22 cellular contexts compared by ENCODE assay signal in the genomic region with DNA sequence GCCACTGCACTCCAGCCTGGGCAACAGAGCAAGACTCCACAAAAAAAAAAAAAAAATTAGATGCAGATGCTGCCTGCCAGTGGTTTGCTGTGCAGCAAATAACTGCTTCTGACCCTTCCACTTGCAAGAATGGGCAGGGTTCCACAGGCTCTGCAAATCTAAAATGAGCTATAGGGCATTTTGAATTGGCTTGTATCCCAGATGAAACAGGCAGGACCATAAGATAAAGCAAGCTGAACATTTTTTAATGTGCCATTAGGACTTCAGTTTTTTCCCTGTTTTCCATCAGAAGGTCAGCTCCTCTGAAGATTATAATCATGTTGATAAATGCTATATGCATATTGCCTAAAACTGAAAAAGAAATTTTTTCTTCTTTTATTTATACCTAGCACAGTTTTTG. TPM values are rescaled to one million over a fixed set of nuclear protein-coding genes. Genes with fewer than 3 reads are reported as not detected.
DNase-seq lines count a peak whose midpoint lies in the region; ATAC-seq and TF ChIP-seq lines count a peak whose summit lies in the region.
"Had no signal": no experiment of that assay in that cellular context is flagged by ENCODE, and none has a peak within 500 bp of the region (broad histone marks: within the 10 kb centered on the region; RNA-seq: fewer than 3 reads in every experiment).

No MANE protein-coding gene starts in this region.

- H3K4me3 ChIP-seq in adipocyte (ENCODE audit: low read length) = no peak overlapping the region
- H3K4me3 ChIP-seq in left ventricle myocardium inferior = no peak overlapping the region
- H3K4me3 ChIP-seq: Peyer's patch, SK-N-MC had no signal

- no peaks in the 10 kb centered on the region for H3K4me1 Mint-ChIP-seq in activated CD8-positive, alpha-beta memory T cell treated with anti-CD3 and anti-CD28 coated beads, Interleukin-2, amount 10 ng/mL, durations not matched to agents 7 days and 5 days

- no peaks in the 10 kb centered on the region for H3K9me3 ChIP-seq in adipocyte (ENCODE audit: control insufficient read depth, low read length)
- no peaks in the 10 kb centered on the region for H3K9me3 ChIP-seq in left ventricle myocardium inferior (replicated peaks)
- H3K9me3 ChIP-seq: Peyer's patch had no signal

- no peak for TF ChIP-seq CTCF in left ventricle myocardium inferior (IDR thresholded peaks at IDR 0.05; ENCODE audit: borderline replicate concordance)

- no peak overlapping the region for H3K27ac Mint-ChIP-seq in activated CD8-positive, alpha-beta memory T cell treated with anti-CD3 and anti-CD28 coated beads, Interleukin-2, amount 10 ng/mL, durations not matched to agents 7 days and 5 days

- CTCF ChIA-PET in activated CD8-positive, alpha-beta memory T cell treated with anti-CD3 and anti-CD28 coated beads, Interleukin-2, amount 10 ng/mL, durations not matched to agents 7 days and 5 days (lab: Charles Lee) = interaction anchor here (1.2 kb wide), 1 partner anchor 58 kb away, joined by 3 read pairs; no protein-coding TSS in a partner anchor

- no peak overlapping the region for H3K9ac ChIP-seq in adipocyte (ENCODE audit: low read length)

- H3K27ac ChIP-seq in left ventricle myocardium inferior (replicated peaks) = peak overlapping the region; percentile 76
- H3K27ac ChIP-seq: Peyer's patch, SK-N-MC had no signal

- H3K36me3 ChIP-seq in adipocyte (ENCODE audit: control insufficient read depth, insufficient read depth, low read length, severe bottlenecking) (no peaks in the 10 kb centered on the region), left ventricle myocardium inferior (no peaks in the 10 kb centered on the region)
- H3K36me3 ChIP-seq: Peyer's patch had no signal

- H3K9me3 Mint-ChIP-seq in activated CD8-positive, alpha-beta memory T cell treated with anti-CD3 and anti-CD28 coated beads, Interleukin-2, amount 10 ng/mL, durations not matched to agents 7 days and 5 days (ENCODE audit: low read depth) = no peaks in the 10 kb centered on the region

- peak; percentile 75 for ATAC-seq in Right ventricle myocardium superior (ENCODE audit: poor library complexity)
- ATAC-seq in activated CD8-positive, alpha-beta memory T cell treated with anti-CD3 and anti-CD28 coated beads, Interleukin-2, amount 10 ng/mL, durations not matched to agents 7 days and 5 days = no peak
- ATAC-seq: HepG2 had no signal

- peaks cover 25% of the 10 kb centered on the region for H3K27me3 Mint-ChIP-seq in activated CD8-positive, alpha-beta memory T cell treated with anti-CD3 and anti-CD28 coated beads, Interleukin-2, amount 10 ng/mL, durations not matched to agents 7 days and 5 days

- DNase-seq in Right ventricle myocardium superior (no peak), cardiac septum (ENCODE audit: low spot score) (no peak), M059J (ENCODE audit: low read depth) (peak; percentile 15), adipocyte (ENCODE audit: low read depth) (peak; percentile 70), left ventricle myocardium inferior (no peak), NCI-H1694 (lab: John Stamatoyannopoulos, UW) (no peak), HK-2 (ENCODE audit: unreplicated experiment) (no peak)
- no peak for DNase-seq in activated CD8-positive, alpha-beta memory T cell treated with anti-CD3 and anti-CD28 coated beads, Interleukin-2, amount 10 ng/mL, durations not matched to agents 7 days and 5 days
- DNase-seq: 8988T, COR-L47, DMS153, KBM-7, MV-4-11, NCI-H187, NCI-H2227 treated with DMSO at 0.1 percent for 48 hours, NCI-H524 treated with DMSO at 0.1 percent for 48 hours, Peyer's patch, SHP77 had no signal

- intact Hi-C loops in Right ventricle myocardium superior (cut with DNase I) (no loop called here), cardiac septum (cut with DNase I) (no loop called here), left ventricle myocardium inferior (cut with micrococcal nuclease) (no loop called here)

- no peak overlapping the region for H3K4me3 Mint-ChIP-seq in activated CD8-positive, alpha-beta memory T cell treated with anti-CD3 and anti-CD28 coated beads, Interleukin-2, amount 10 ng/mL, durations not matched to agents 7 days and 5 days

- peaks cover 25% of the 10 kb centered on the region for H3K27me3 ChIP-seq in adipocyte (replicated peaks; ENCODE audit: control insufficient read depth, insufficient read depth, low read length)
- H3K27me3 ChIP-seq in left ventricle myocardium inferior (ENCODE audit: low read depth) = peaks cover 7% of the 10 kb centered on the region

- no peaks in the 10 kb centered on the region for H3K36me3 Mint-ChIP-seq in activated CD8-positive, alpha-beta memory T cell treated with anti-CD3 and anti-CD28 coated beads, Interleukin-2, amount 10 ng/mL, durations not matched to agents 7 days and 5 days

- H3K4me1 ChIP-seq in adipocyte (ENCODE audit: control insufficient read depth, insufficient read depth, low read length) = no peaks in the 10 kb centered on the region
- H3K4me1 ChIP-seq in left ventricle myocardium inferior = peaks cover 57% of the 10 kb centered on the region
- H3K4me1 ChIP-seq: Peyer's patch had no signal

RNA-seq across cellular contexts. Expression of a gene that starts 15.7 kb away (rescaled TPM):
- total RNA-seq in Right ventricle myocardium superior (25.3 TPM), cardiac septum (34.7 TPM), left ventricle myocardium inferior (35.2 TPM)
- 26.9 and 39.8 TPM in 2 replicates for total RNA-seq in M059J (2014; rRNA removed; shearing (Covaris generic))
- total RNA-seq in activated CD8-positive, alpha-beta memory T cell treated with anti-CD3 and anti-CD28 coated beads, Interleukin-2, amount 10 ng/mL, durations not matched to agents 7 days and 5 days = 1 to 10 TPM in 1 of 2 experiments, under 1 TPM in 1; 0.18 to 3.4 TPM

RNA-seq across cellular contexts. Expression of a gene that starts 55.1 kb away (rescaled TPM):
- total RNA-seq in Right ventricle myocardium superior (not detected), cardiac septum (not detected), left ventricle myocardium inferior (not detected)
- not detected in 2 replicates for total RNA-seq in M059J (2014; rRNA removed; shearing (Covaris generic))
- under 1 TPM in 1 of 2 experiments, not detected in 1; 0.05 TPM for total RNA-seq in activated CD8-positive, alpha-beta memory T cell treated with anti-CD3 and anti-CD28 coated beads, Interleukin-2, amount 10 ng/mL, durations not matched to agents 7 days and 5 days
- total RNA-seq: Daoy, H1, HepG2 had no signal

Comparison
In these comparisons a context has a peak if more than half of its experiments do, and no peak if none do; other contexts are left out.
1. DNase-seq: peak in M059J (single experiment) and adipocyte (single experiment); none in Right ventricle myocardium superior (single experiment), cardiac septum (single experiment), left ventricle myocardium inferior (single experiment), NCI-H1694 (single experiment), activated CD8-positive, alpha-beta memory T cell treated with anti-CD3 and anti-CD28 coated beads, Interleukin-2, amount 10 ng/mL, durations not matched to agents 7 days and 5 days (single experiment) and HK-2 (single experiment).